ENCODE assay signal across 8 cellular contexts in the genomic region with DNA sequence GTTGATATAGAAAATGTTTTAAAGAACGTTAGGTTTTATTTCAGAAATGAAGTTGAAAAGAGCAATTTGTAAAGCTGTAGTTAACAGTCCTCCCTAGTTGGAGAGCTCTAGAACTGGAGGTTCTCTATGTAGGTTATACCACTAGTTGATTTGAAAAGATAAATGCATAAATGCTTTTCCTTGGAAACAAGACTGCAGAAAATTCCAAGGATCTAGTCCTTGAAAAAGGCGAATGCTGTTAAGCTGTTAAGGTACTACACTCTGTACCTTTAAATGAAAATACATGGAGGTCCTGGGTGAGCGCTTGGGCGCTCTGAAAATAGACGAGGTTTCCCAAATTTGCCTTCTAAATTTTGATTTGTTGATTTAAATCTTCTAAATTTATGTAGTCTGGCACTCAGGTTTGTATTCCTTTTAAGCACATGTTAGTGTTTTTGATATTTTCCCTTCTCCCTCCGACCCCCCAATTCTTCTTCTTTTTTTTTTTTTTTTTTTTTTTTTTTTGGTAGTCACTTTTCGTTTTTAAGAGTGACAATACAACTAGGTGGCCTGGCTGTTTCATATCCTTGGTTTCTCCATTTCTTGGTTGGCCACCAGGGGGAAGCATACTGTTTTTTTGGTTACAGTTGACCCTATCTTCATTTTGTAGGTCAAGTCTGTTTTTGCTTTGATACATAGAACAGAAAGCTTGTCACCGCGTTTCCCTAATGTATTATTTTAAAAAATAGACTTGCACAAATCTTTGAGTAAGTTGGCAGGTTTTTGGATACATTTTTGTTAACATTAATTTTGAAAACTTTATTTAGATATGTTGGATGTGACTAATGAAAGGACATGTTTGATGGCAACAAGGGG. TPM values are rescaled to one million over a fixed set of nuclear protein-coding genes. Genes with fewer than 3 reads are reported as not detected.
DNase-seq lines count a peak whose midpoint lies in the region; ATAC-seq and TF ChIP-seq lines count a peak whose summit lies in the region.

No MANE protein-coding gene starts in this region.

- no peaks in the 10 kb centered on the region for H3K4me1 ChIP-seq in BE2C
- peaks cover 5 to 14% of the 10 kb centered on the region in 2 experiments; a peak in 3 of 4 replicates for H3K4me1 ChIP-seq in SK-N-SH (ENCODE audit: control insufficient read depth in 1 of 2, insufficient read depth in 2 of 2, low read depth in 1 of 2, low read length in 1 of 2)
- peaks cover 0 to 34% (median 16%) of the 10 kb centered on the region in 9 donors for H3K4me1 ChIP-seq in heart right ventricle
- no peaks in the 10 kb centered on the region for H3K4me1 ChIP-seq in prostate gland (replicated peaks)

- no peaks in the 10 kb centered on the region for H4K20me1 ChIP-seq in SK-N-SH (ENCODE audit: insufficient read depth)

- DNase-seq in BE2C (peak; percentile 61), NAMALWA (ENCODE audit: low spot score) (peak; percentile 92), SK-N-SH (peak; percentile 71), heart right ventricle (peak in 1 of 2 donors; percentile 79), prostate gland (ENCODE audit: low spot score) (peak; percentile 47)
- no peak for DNase-seq in activated naive CD8-positive, alpha-beta T cell treated with anti-CD3 and anti-CD28 coated beads, Interleukin-2, amount 10 ng/mL, durations not matched to agents 7 days and 5 days

- peak; percentile 35 for ATAC-seq in GM19395 (IDR thresholded peaks at IDR 0.05; ENCODE audit: unreplicated experiment)
- peak; percentile 40 for ATAC-seq in activated naive CD8-positive, alpha-beta T cell treated with anti-CD3 and anti-CD28 coated beads, Interleukin-2, amount 10 ng/mL, durations not matched to agents 7 days and 5 days (ENCODE audit: low read depth)
- ATAC-seq in heart right ventricle: peak in 5 of 8 donors; percentile 44 to 76 (median 59)
- no peak for ATAC-seq in GM21786 (IDR thresholded peaks at IDR 0.05; ENCODE audit: unreplicated experiment)

- H3K79me2 ChIP-seq in SK-N-SH (ENCODE audit: insufficient read depth): no peaks in the 10 kb centered on the region

- H3K4me3 ChIP-seq in BE2C (ENCODE audit: low read depth, low read length) (peak overlapping the region; percentile 69), SK-N-SH (ENCODE audit: low read depth in 2 of 2, low read length in 1 of 2) (peak overlapping the region; percentile 64 to 77), heart right ventricle (peak overlapping the region; percentile 50 to 77 (median 71)), prostate gland (peak overlapping the region; percentile 53 to 56)

- peaks cover 28% of the 10 kb centered on the region for H3K4me1 Mint-ChIP-seq in activated naive CD8-positive, alpha-beta T cell treated with anti-CD3 and anti-CD28 coated beads, Interleukin-2, amount 10 ng/mL, durations not matched to agents 7 days and 5 days

- H3K4me2 ChIP-seq in SK-N-SH: peak overlapping the region; percentile 95

- H3K9ac ChIP-seq in SK-N-SH: peak overlapping the region; percentile 67; the same call in 1 of the 2 replicates

- TF ChIP-seq EP300 in SK-N-SH (IDR thresholded peaks at IDR 0.05; ENCODE audit: borderline replicate concordance in 1 of 2, low read depth in 1 of 2, low read length in 1 of 2): no peak

- TF ChIP-seq RAD21 in SK-N-SH (IDR thresholded peaks at IDR 0.05; ENCODE audit: low read length): peak; percentile 42

- H3K4me3 Mint-ChIP-seq in activated naive CD8-positive, alpha-beta T cell treated with anti-CD3 and anti-CD28 coated beads, Interleukin-2, amount 10 ng/mL, durations not matched to agents 7 days and 5 days: peak overlapping the region; percentile 91

- H3K27me3 ChIP-seq in BE2C (0 out of 2 replicates have a peak, but pooled peaks cover 5% of the 10 kb centered on the region), SK-N-SH (ENCODE audit: insufficient read depth) (no peaks in the 10 kb centered on the region), heart right ventricle (peaks cover 0 to 4% (median 0%) of the 10 kb centered on the region in 7 donors), prostate gland (replicated peaks; ENCODE audit: insufficient read depth) (no peaks in the 10 kb centered on the region)

- TF ChIP-seq POLR2A in prostate gland (IDR thresholded peaks at IDR 0.05): no peak

- peaks cover 8% of the 10 kb centered on the region for H3K36me3 Mint-ChIP-seq in activated naive CD8-positive, alpha-beta T cell treated with anti-CD3 and anti-CD28 coated beads, Interleukin-2, amount 10 ng/mL, durations not matched to agents 7 days and 5 days

- no peaks in the 10 kb centered on the region for H3K9me2 ChIP-seq in SK-N-SH

- H3K9me3 Mint-ChIP-seq in activated naive CD8-positive, alpha-beta T cell treated with anti-CD3 and anti-CD28 coated beads, Interleukin-2, amount 10 ng/mL, durations not matched to agents 7 days and 5 days: no peaks in the 10 kb centered on the region

- CTCF ChIA-PET in SK-N-SH (lab: Yijun Ruan, JAX): interaction anchor here (0.6 to 3.3 kb wide), 30 partner anchors 8 to 436 kb away, joined by 3 to 32 read pairs (median 4); a partner anchor contains a TSS

- H3K27ac ChIP-seq in SK-N-SH (ENCODE audit: low read depth in 2 of 2, low read length in 1 of 2) (peak overlapping the region; percentile 59 to 84; a peak in 3 of 4 replicates), heart right ventricle (peak overlapping the region in 8 of 10 donors; percentile 70 to 89 (median 84)), prostate gland (peak overlapping the region in 1 of 2 donors; percentile 81)

- TF ChIP-seq CTCF in BE2C (IDR thresholded peaks at IDR 0.05; ENCODE audit: low read depth, low read length) (peak; percentile 55), SK-N-SH (IDR thresholded peaks at IDR 0.05) (peak; percentile 76), heart right ventricle (IDR thresholded peaks at IDR 0.05) (peak; percentile 53 to 79 (median 69)), prostate gland (IDR thresholded peaks at IDR 0.05) (peak in 3 of 4 experiments; percentile 49 to 51 (median 50))

- peak overlapping the region; percentile 96 for H2AFZ ChIP-seq in SK-N-SH (ENCODE audit: low read depth)

- H3K9me3 ChIP-seq in BE2C: no peaks in the 10 kb centered on the region
- H3K9me3 ChIP-seq in SK-N-SH: no peaks in the 10 kb centered on the region
- H3K9me3 ChIP-seq in heart right ventricle: peaks cover 0 to 4% (median 0%) of the 10 kb centered on the region in 11 donors
- H3K9me3 ChIP-seq in prostate gland: no peaks in the 10 kb centered on the region

- intact Hi-C loops in heart right ventricle (cut with DNase I) (loop anchor here in 2 of 10 donors (5.0 kb wide), 2 partner anchors 77 to 122 kb away; a partner anchor contains a TSS), prostate gland (cut with DNase I) (loop anchor here (10.0 kb wide), 1 partner anchor 139 kb away; no protein-coding TSS in a partner anchor)

- H3K27me3 Mint-ChIP-seq in activated naive CD8-positive, alpha-beta T cell treated with anti-CD3 and anti-CD28 coated beads, Interleukin-2, amount 10 ng/mL, durations not matched to agents 7 days and 5 days: peaks cover 12% of the 10 kb centered on the region

- H3K27ac Mint-ChIP-seq in activated naive CD8-positive, alpha-beta T cell treated with anti-CD3 and anti-CD28 coated beads, Interleukin-2, amount 10 ng/mL, durations not matched to agents 7 days and 5 days: peak overlapping the region; percentile 45

- H3K36me3 ChIP-seq in BE2C (no peaks in the 10 kb centered on the region), SK-N-SH (replicated peaks in 1 of 2; ENCODE audit: control insufficient read depth in 1 of 2, insufficient read depth in 2 of 2, low read length in 1 of 2) (no peaks in the 10 kb centered on the region), heart right ventricle (peaks cover 0 to 1% (median 0%) of the 10 kb centered on the region in 9 donors), prostate gland (no peaks in the 10 kb centered on the region)

- peaks cover 21% of the 10 kb centered on the region for H3F3A ChIP-seq in SK-N-SH (replicated peaks; ENCODE audit: insufficient read depth)

- POLR2A ChIA-PET in SK-N-SH (lab: Yijun Ruan, JAX): interaction anchor here (0.6 to 1.1 kb wide), 3 partner anchors 20 to 473 kb away, joined by 3 to 4 read pairs (median 3); a partner anchor contains a TSS
- POLR2A ChIA-PET in activated naive CD8-positive, alpha-beta T cell treated with anti-CD3 and anti-CD28 coated beads, Interleukin-2, amount 10 ng/mL, durations not matched to agents 7 days and 5 days (lab: Charles Lee): interaction anchor here (0.8 to 1.4 kb wide), 4 partner anchors 35 to 124 kb away, joined by 3 to 4 read pairs (median 4); a partner anchor contains a TSS

- 14% methylated on average over 9 of the region's 9 CpGs for WGBS in SK-N-SH (ENCODE audit: low lambda C conversion rate)
- 15 to 16% methylated on average over 9 of the region's 9 CpGs for WGBS in heart right ventricle, 2 donors
- 29% methylated on average over 9 of the region's 9 CpGs for WGBS in prostate gland

TF ChIP-seq in SK-N-SH, 30 proteins besides CTCF, POLR2A, EP300 and RAD21:
- TF ChIP-seq FOXM1 (IDR thresholded peaks at IDR 0.05; ENCODE audit: low read depth): no peak
- TF ChIP-seq FOSL2 (IDR thresholded peaks at IDR 0.05; ENCODE audit: borderline replicate concordance, low read depth): no peak
- peak; percentile 44 for TF ChIP-seq SMC3 (IDR thresholded peaks at IDR 0.05; ENCODE audit: low read depth, low read length)
- 0 out of 2 replicates have a peak, but pooled peaks have one; percentile 17 for TF ChIP-seq MXI1 (IDR thresholded peaks at IDR 0.05; ENCODE audit: low read depth, low read length)
- no peak for TF ChIP-seq TEAD4 (IDR thresholded peaks at IDR 0.05; ENCODE audit: borderline replicate concordance, insufficient read depth)

RNA-seq across cellular contexts. Expression of a gene that starts 2.7 kb away (rescaled TPM):
- polyA plus RNA-seq in BE2C (2012; ENCODE audit: insufficient read depth, insufficient read length, low read depth): 1.4 TPM
- polyA plus RNA-seq in SK-N-SH (2012; rRNA removed): 0.67 and 1.2 TPM in 2 replicates
- 0.41 and 0.52 TPM in 2 replicates for polyA plus RNA-seq in SK-N-SH (2012; cell fraction: cytosol; rRNA removed)
- 2.1 and 3.6 TPM in 2 replicates for polyA plus RNA-seq in SK-N-SH (2012; cell fraction: nucleus; rRNA removed)
- 1 to 10 TPM; 2.7 to 2.9 TPM for total RNA-seq in activated naive CD8-positive, alpha-beta T cell treated with anti-CD3 and anti-CD28 coated beads, Interleukin-2, amount 10 ng/mL, durations not matched to agents 7 days and 5 days
- total RNA-seq in heart right ventricle: 1 to 10 TPM in 7 of 10 donors, under 1 TPM in 3; 0.64 to 2.1 (median 1.3) TPM
- under 1 TPM; 0.07 to 0.29 TPM for polyA plus RNA-seq in heart right ventricle
- 1 to 10 TPM in 1 of 2 donors, under 1 TPM in 1; 0.41 to 5.9 TPM for total RNA-seq in prostate gland

RNA-seq across cellular contexts. Expression of a gene that starts 34.2 kb away (rescaled TPM):
- 1.6 TPM for polyA plus RNA-seq in BE2C (2012; ENCODE audit: insufficient read depth, insufficient read length, low read depth)
- 0.13 and 0.23 TPM in 2 replicates for polyA plus RNA-seq in SK-N-SH (2012; rRNA removed)
- polyA plus RNA-seq in SK-N-SH (2012; cell fraction: cytosol; rRNA removed): 0.09 and 0.22 TPM in 2 replicates
- polyA plus RNA-seq in SK-N-SH (2012; cell fraction: nucleus; rRNA removed): 0.23 and 0.35 TPM in 2 replicates
- 1 to 10 TPM; 1.8 to 2.7 TPM for total RNA-seq in activated naive CD8-positive, alpha-beta T cell treated with anti-CD3 and anti-CD28 coated beads, Interleukin-2, amount 10 ng/mL, durations not matched to agents 7 days and 5 days
- total RNA-seq in heart right ventricle: 10 to 100 TPM in 8 of 10 donors, 1 to 10 TPM in 2; 8.9 to 27.0 (median 14.4) TPM
- polyA plus RNA-seq in heart right ventricle: 10 to 100 TPM; 11.1 to 15.0 TPM
- total RNA-seq in prostate gland: 10 to 100 TPM in 1 of 2 donors, 1 to 10 TPM in 1; 5.5 to 10.3 TPM
